In genomic region chr3:13495921-13496723, GRCh38 we compare ENCODE assay signal across 8 cellular contexts. TPM values are rescaled to one million over a fixed set of nuclear protein-coding genes. Genes with fewer than 3 reads are reported as not detected.
DNase-seq lines count a peak whose midpoint lies in the region; ATAC-seq and TF ChIP-seq lines count a peak whose summit lies in the region.

No MANE protein-coding gene starts in this region.

- ATAC-seq in HG02798 (IDR thresholded peaks at IDR 0.05; ENCODE audit: poor library complexity, unreplicated experiment) (peak; percentile 81), left colon (peak; percentile 95), GM21619 (IDR thresholded peaks at IDR 0.05; ENCODE audit: unreplicated experiment) (no peak)
- ATAC-seq in central memory CD8-positive, alpha-beta T cell (replicated peaks; ENCODE audit: extremely low read depth, poor library complexity, severe bottlenecking): peak; percentile 81

- DNase-seq in GM12865 (ENCODE audit: low read depth): peak; percentile 75
- peak; percentile 60 for DNase-seq in NCI-H2196 (lab: John Stamatoyannopoulos, UW; ENCODE audit: unreplicated experiment)
- peak; percentile 52 for DNase-seq in activated CD4-positive, alpha-beta T cell treated with anti-CD3 and anti-CD28 coated beads for 1 hour
- peak; percentile 55 to 58 for DNase-seq in central memory CD8-positive, alpha-beta T cell (ENCODE audit: low spot score in 2 of 2)
- DNase-seq in left colon: peak; percentile 59 to 74
- peak; percentile 66 to 68 for DNase-seq in stimulated activated CD4-positive, alpha-beta T cell treated with anti-CD3 and anti-CD28 coated beads, Interleukin-2, amount 100 ng/mL, for 48 hours

- no peak overlapping the region for H3K4me3 Mint-ChIP-seq in central memory CD8-positive, alpha-beta T cell

- H3K27me3 Mint-ChIP-seq in central memory CD8-positive, alpha-beta T cell: no peaks in the 10 kb centered on the region

- peak; percentile 94 for TF ChIP-seq CTCF in GM12865 (IDR thresholded peaks at IDR 0.05; ENCODE audit: insufficient read depth, low read depth, low read length, missing control alignments)

- peaks cover 2% of the 10 kb centered on the region for H3K36me3 Mint-ChIP-seq in central memory CD8-positive, alpha-beta T cell (ENCODE audit: insufficient read depth)

- peaks cover 22% of the 10 kb centered on the region for H3K4me1 Mint-ChIP-seq in central memory CD8-positive, alpha-beta T cell

- H3K27ac Mint-ChIP-seq in central memory CD8-positive, alpha-beta T cell (ENCODE audit: low read depth): no peak overlapping the region

- no peak overlapping the region for H3K4me3 ChIP-seq in GM12865 (ENCODE audit: low read depth, low read length)

- H3K9me3 Mint-ChIP-seq in central memory CD8-positive, alpha-beta T cell: no peaks in the 10 kb centered on the region

- intact Hi-C loops in left colon (cut with DNase I, micrococcal nuclease): loop anchor here (2.0 to 5.0 kb wide), 2 partner anchors 151 to 153 kb away; no protein-coding TSS in a partner anchor

RNA-seq across cellular contexts. Expression of gene HDAC11, which starts 16.0 kb away (rescaled TPM):
- 10 to 100 TPM; 27.1 to 28.2 TPM for total RNA-seq in left colon

RNA-seq across cellular contexts. Expression of gene FBLN2, which starts 52.8 kb away (rescaled TPM):
- total RNA-seq in left colon: 10 to 100 TPM; 20.7 to 22.8 TPM
